Comparison of ENCODE assay signal across 19 cellular contexts in genomic region chr16:15925631-15926030, GRCh38. TPM values are rescaled to one million over a fixed set of nuclear protein-coding genes. Genes with fewer than 3 reads are reported as not detected.
DNase-seq lines count a peak whose midpoint lies in the region; ATAC-seq, FAIRE-seq and TF ChIP-seq lines count a peak whose summit lies in the region.
"Had no signal": no experiment of that assay in that cellular context is flagged by ENCODE, and none has a peak within 500 bp of the region (broad histone marks: within the 10 kb centered on the region; RNA-seq: fewer than 3 reads in every experiment).

No MANE protein-coding gene starts in this region.

- no peak overlapping the region for H2BK120ac ChIP-seq in H1 (replicated peaks; ENCODE audit: low read depth, low read length)

- H2BK12ac ChIP-seq in H1 (ENCODE audit: low read depth, low read length) = no peak overlapping the region

- H2BK5ac ChIP-seq in H1 (ENCODE audit: low read depth, low read length) = no peak overlapping the region

- H3K79me2 ChIP-seq in H1 (ENCODE audit: control insufficient read depth in 1 of 2, insufficient read depth in 2 of 2, low read length in 2 of 2) = no peaks in the 10 kb centered on the region

- ATAC-seq in GM21576 (IDR thresholded peaks at IDR 0.05; ENCODE audit: unreplicated experiment) = no peak
- ATAC-seq: SK-N-SH treated with all-trans-retinoic acid at 6 μM for 48 hours had no signal

- no peak overlapping the region for H3K4ac ChIP-seq in H1 (replicated peaks; ENCODE audit: insufficient read length, low read depth, low read length)

- H3K36me3 ChIP-seq in H1 (ENCODE audit: control insufficient read depth in 2 of 4, insufficient read depth in 4 of 4, low read length in 3 of 4) = no peaks in the 10 kb centered on the region
- H3K36me3 ChIP-seq: HAP-1 had no signal

- no peak for TF ChIP-seq EP300 in H1 (IDR thresholded peaks at IDR 0.05; ENCODE audit: borderline replicate concordance in 1 of 2, low read depth in 2 of 2, low read length in 2 of 2)

- H3K27me3 ChIP-seq in H1 (replicated peaks in 1 of 4; ENCODE audit: control insufficient read depth in 3 of 4, extremely low read depth in 1 of 4, insufficient read depth in 3 of 4, low read length in 3 of 4) = no peaks in the 10 kb centered on the region

- H3K18ac ChIP-seq in H1 (ENCODE audit: extremely low read depth, low read length) = no peak overlapping the region; the same call in 1 of the 2 replicates

- H3K27ac ChIP-seq in H1 (ENCODE audit: low read depth, low read length) = no peak overlapping the region

- H3K56ac ChIP-seq in H1 (replicated peaks; ENCODE audit: insufficient read length, low read depth, low read length) = no peak overlapping the region

- no peak for TF ChIP-seq RAD21 in H1 (IDR thresholded peaks at IDR 0.05 in 1 of 2, conservative IDR thresholded peaks at IDR 0.05 in 1 of 2; ENCODE audit: low read depth in 2 of 2, low read length in 2 of 2)

- CTCF ChIA-PET in H1 (lab: Charles Lee; ENCODE audit: partially characterized antibody) = interaction anchor here (0.6 to 2.1 kb wide), 3 partner anchors 11 to 22 kb away, joined by 3 to 9 read pairs (median 3); no protein-coding TSS in a partner anchor

- POLR2A ChIA-PET in H1 (lab: Charles Lee; ENCODE audit: partially characterized antibody) = interaction anchor here (1.0 to 1.6 kb wide), 2 partner anchors 27 to 37 kb away, joined by 3 to 5 read pairs; partner anchors contain the start of gene CEP20

- H4K91ac ChIP-seq in H1 (replicated peaks; ENCODE audit: insufficient read length, low read length) = no peak overlapping the region

- no peak overlapping the region for H4K5ac ChIP-seq in H1 (ENCODE audit: insufficient read length, low read depth, low read length)

- no peak overlapping the region for H3K4me2 ChIP-seq in H1 (ENCODE audit: insufficient read depth in 1 of 2, low read depth in 2 of 2, low read length in 2 of 2)

- H3K4me3 ChIP-seq in H1 (ENCODE audit: extremely low read depth in 1 of 4, insufficient read depth in 2 of 4, low read depth in 3 of 4, low read length in 4 of 4) = no peak overlapping the region; a peak in 1 of 8 replicates
- H3K4me3 ChIP-seq: HAP-1 had no signal

- H2BK20ac ChIP-seq in H1 (ENCODE audit: low read length) = no peak overlapping the region

- no peak overlapping the region; the same call in 1 of the 2 replicates for H4K8ac ChIP-seq in H1 (ENCODE audit: extremely low read depth, insufficient read depth, low read length)

- no peak for TF ChIP-seq CTCF in H1 (IDR thresholded peaks at IDR 0.05; ENCODE audit: control extremely low read depth in 1 of 3, insufficient read depth in 1 of 3, low read depth in 1 of 3, low read length in 3 of 3)

- WGBS in H1 (ENCODE audit: extremely low coverage in 1 of 2, insufficient coverage in 1 of 2, insufficient read length in 1 of 2, insufficient replicate concordance in 2 of 2, low coverage in 1 of 2, low lambda C conversion rate in 2 of 2, missing lambda C conversion rate in 1 of 2), 2 experiments = 81% methylated on average over 9 of the region's 9 CpGs; no CpG with 5 or more reads in 1 of the 2 experiments

- peak; percentile 52 for DNase-seq in ELF-1 (ENCODE audit: low read depth, low spot score)
- peak; percentile 44 for DNase-seq in NCI-H146 (lab: John Stamatoyannopoulos, UW)
- no peak for DNase-seq in H1 (ENCODE audit: low read depth in 1 of 2, low spot score in 2 of 2)
- DNase-seq in posterior vena cava (ENCODE audit: low spot score) = peak; percentile 25
- DNase-seq in NCI-H2029 (lab: John Stamatoyannopoulos, UW) = no peak
- no peak for DNase-seq in RKO (ENCODE audit: low spot score)
- DNase-seq: DMS79 treated with DMSO at 0.1 percent for 48 hours, KG1, MV-4-11, NCI-H1436, NCI-H2081 treated with DMSO at 0.1 percent for 48 hours, NCI-H510A, NCI-H774, SHP77 treated with DMSO at 0.1 percent for 48 hours, T-helper 1 cell had no signal

- H3K9ac ChIP-seq in H1 (replicated peaks in 1 of 4; ENCODE audit: extremely low read depth in 1 of 4, low read depth in 3 of 4, low read length in 3 of 4) = no peak overlapping the region; a peak in 1 of 7 replicates

- no peak overlapping the region for H2AK5ac ChIP-seq in H1 (ENCODE audit: low read depth, low read length)

- no peak for FAIRE-seq in H1 (lab: Jason Lieb, UNC)
- FAIRE-seq: RCC 7860 had no signal

- H3K4me1 ChIP-seq in H1 (replicated peaks in 1 of 4; ENCODE audit: control insufficient read depth in 3 of 4, insufficient read depth in 4 of 4, low read length in 3 of 4) = no peaks in the 10 kb centered on the region; a peak in 1 of 7 replicates
- H3K4me1 ChIP-seq: HAP-1 had no signal

- no peaks in the 10 kb centered on the region for H4K20me1 ChIP-seq in H1 (replicated peaks in 1 of 2; ENCODE audit: control insufficient read depth in 1 of 2, insufficient read depth in 2 of 2, low read length in 2 of 2)

- H2BK15ac ChIP-seq in H1 (ENCODE audit: low read length) = no peak overlapping the region

- H3K23me2 ChIP-seq in H1 (ENCODE audit: low read depth, low read length) = no peaks in the 10 kb centered on the region

- H3K23ac ChIP-seq in H1 (ENCODE audit: insufficient read length) = no peak overlapping the region

- no peak overlapping the region for H3K14ac ChIP-seq in H1 (ENCODE audit: insufficient read length)

- H2AFZ ChIP-seq in H1 (ENCODE audit: low read length) = peak overlapping the region; percentile 96

- intact Hi-C loops in posterior vena cava (cut with DNase I) = no loop called here

- H3K79me1 ChIP-seq in H1 (ENCODE audit: low read depth, low read length) = no peaks in the 10 kb centered on the region

- H3K9me3 ChIP-seq in H1 (ENCODE audit: insufficient read depth in 2 of 2, low read depth in 1 of 2, low read length in 1 of 2) = no peaks in the 10 kb centered on the region
- H3K9me3 ChIP-seq: HAP-1 had no signal

- TF ChIP-seq POLR2A in H1 (IDR thresholded peaks at IDR 0.05; ENCODE audit: control extremely low read depth in 1 of 2, low read depth in 2 of 2, low read length in 2 of 2) = no peak

TF ChIP-seq in H1, 55 proteins besides CTCF, POLR2A, EP300 and RAD21:
- no peak for TF ChIP-seq KDM1A (IDR thresholded peaks at IDR 0.05; ENCODE audit: borderline replicate concordance, low read length)
- TF ChIP-seq CEBPB (IDR thresholded peaks at IDR 0.05; ENCODE audit: low read depth, low read length) = no peak
- TF ChIP-seq SP4 (IDR thresholded peaks at IDR 0.05; ENCODE audit: low read length) = no peak
- no peak for TF ChIP-seq ZNF274 (IDR thresholded peaks at IDR 0.05; ENCODE audit: borderline replicate concordance, extremely low read depth, low read length)

RNA-seq across cellular contexts. Expression of gene ABCC1, which starts 23.8 kb away (rescaled TPM):
- 65.7 and 66.8 TPM in 2 replicates for total RNA-seq in H1 (2021; fragmentation: NEBNext Ultra II Directional; extraction: Animal tissue kit (Norgen Biotek cat#: 25700))
- 42.6 and 73.9 TPM in 2 replicates for polyA plus RNA-seq in H1 (2011; rRNA removed)
- 25.1 TPM for polyA plus RNA-seq in H1 (2011; cell fraction: cytosol; rRNA removed)
- 102 TPM for polyA plus RNA-seq in H1 (2011; cell fraction: nucleus; rRNA removed)
- 54.4 to 58.9 TPM (median 57.1 TPM) in 4 replicates for polyA plus RNA-seq in H1 (2012, experiment 1 of 2)
- polyA plus RNA-seq in H1 (2012, experiment 2 of 2) = 24.2 TPM
- polyA plus RNA-seq in H1 (2013, experiment 1 of 2) = 67.0 TPM
- polyA plus RNA-seq in H1 (2013, experiment 2 of 2) = 55.1 TPM
- polyA minus RNA-seq in H1 (2011; rRNA and poly(A)+ RNA removed) = 121 and 123 TPM in 2 replicates
- polyA minus RNA-seq in H1 (2011; cell fraction: cytosol; rRNA and poly(A)+ RNA removed) = 62.4 TPM
- polyA minus RNA-seq in H1 (2011; cell fraction: nucleus; rRNA and poly(A)+ RNA removed) = 75.8 TPM
- total RNA-seq in posterior vena cava = 10 to 100 TPM; 26.2 to 27.8 TPM

RNA-seq across cellular contexts. Expression of gene CEP20, which starts 37.2 kb away (rescaled TPM):
- 33.2 and 49.0 TPM in 2 replicates for total RNA-seq in H1 (2021; fragmentation: NEBNext Ultra II Directional; extraction: Animal tissue kit (Norgen Biotek cat#: 25700))
- 10.2 and 16.2 TPM in 2 replicates for polyA plus RNA-seq in H1 (2011; rRNA removed)
- 20.7 TPM for polyA plus RNA-seq in H1 (2011; cell fraction: cytosol; rRNA removed)
- 6.0 TPM for polyA plus RNA-seq in H1 (2011; cell fraction: nucleus; rRNA removed)
- polyA plus RNA-seq in H1 (2012, experiment 1 of 2) = 17.0 to 42.4 TPM (median 19.0 TPM) in 4 replicates
- polyA plus RNA-seq in H1 (2012, experiment 2 of 2) = 8.8 TPM
- polyA plus RNA-seq in H1 (2013, experiment 1 of 2) = 28.9 TPM
- polyA plus RNA-seq in H1 (2013, experiment 2 of 2) = 34.3 TPM
- 14.8 and 30.1 TPM in 2 replicates for polyA minus RNA-seq in H1 (2011; rRNA and poly(A)+ RNA removed)
- polyA minus RNA-seq in H1 (2011; cell fraction: cytosol; rRNA and poly(A)+ RNA removed) = 13.4 TPM
- 9.7 TPM for polyA minus RNA-seq in H1 (2011; cell fraction: nucleus; rRNA and poly(A)+ RNA removed)
- total RNA-seq in posterior vena cava = 10 to 100 TPM; 25.7 to 25.8 TPM

Comparison
In these comparisons a context has a peak if more than half of its experiments do, and no peak if none do; other contexts are left out.
1. DNase-seq: peak in ELF-1 (single experiment), NCI-H146 (single experiment) and posterior vena cava (single experiment); none in H1 (0 of 2), NCI-H2029 (single experiment) and RKO (single experiment).